ENCODE assay signal across 8 cellular contexts in the genomic region with DNA sequence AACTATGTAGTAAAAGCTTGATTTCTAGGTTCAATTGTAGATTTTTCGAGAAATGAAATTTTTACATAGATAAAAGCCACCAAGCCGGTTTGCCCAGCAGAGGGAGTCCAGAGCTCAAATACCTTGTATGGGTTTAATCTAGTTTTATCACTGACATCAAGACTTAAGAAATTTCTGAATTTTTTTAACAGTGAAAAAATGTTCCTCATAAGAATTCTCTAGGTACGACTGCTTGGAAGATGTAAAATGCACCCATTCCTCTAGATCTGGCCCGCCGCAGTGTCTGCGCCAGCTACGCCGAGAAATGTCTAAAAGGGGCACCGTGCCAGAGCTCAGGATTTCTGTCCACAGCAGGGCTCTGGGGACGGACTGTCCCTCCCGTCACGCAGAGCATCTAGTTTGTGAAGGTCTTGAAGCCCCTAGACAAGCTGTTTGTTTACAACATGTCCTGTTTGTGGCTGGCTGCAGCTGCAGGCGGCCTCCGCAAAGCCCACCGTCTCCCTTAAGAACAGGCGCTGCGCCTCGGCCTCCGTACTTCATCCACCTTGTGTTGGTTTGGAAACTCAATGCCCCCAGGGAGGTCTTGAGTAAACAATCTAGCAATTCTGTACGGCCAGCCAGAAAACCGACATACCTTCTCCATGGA. TPM values are rescaled to one million over a fixed set of nuclear protein-coding genes. Genes with fewer than 3 reads are reported as not detected.
DNase-seq lines count a peak whose midpoint lies in the region; ATAC-seq and TF ChIP-seq lines count a peak whose summit lies in the region.

No MANE protein-coding gene starts in this region.

- no peak overlapping the region for H3K4me2 ChIP-seq in HCT116 (ENCODE audit: low read length)

- H3K4me3 Mint-ChIP-seq in glutamatergic neuron (ENCODE audit: unreplicated experiment), result no peak overlapping the region

- H3K9me3 ChIP-seq in HCT116 (ENCODE audit: control insufficient read depth in 1 of 2, insufficient read depth in 1 of 2, low read depth in 1 of 2, low read length in 2 of 2), result no peaks in the 10 kb centered on the region

- H3K9ac ChIP-seq in HCT116 (ENCODE audit: low read length), result no peak overlapping the region

- H3K4me3 ChIP-seq in AG10803 (ENCODE audit: low read length) (no peak overlapping the region), HCT116 (replicated peaks in 1 of 2; ENCODE audit: low read depth in 1 of 2, low read length in 2 of 2) (no peak overlapping the region)

- no peaks in the 10 kb centered on the region for H3K79me2 ChIP-seq in HCT116 (ENCODE audit: insufficient read depth, low read length)

- POLR2A ChIA-PET in HCT116 (lab: Charles Lee), result interaction anchor here (0.7 to 0.8 kb wide), 2 partner anchors 154 to 219 kb away, joined by 3 read pairs; no protein-coding TSS in a partner anchor

- no peak for ATAC-seq in HCT116
- ATAC-seq in HG02970 (IDR thresholded peaks at IDR 0.05; ENCODE audit: low FRiP score, unreplicated experiment), result no peak

- no peak overlapping the region for H3K27ac Mint-ChIP-seq in glutamatergic neuron (ENCODE audit: unreplicated experiment)

- H3K9me2 ChIP-seq in HCT116 (ENCODE audit: insufficient read depth), result no peaks in the 10 kb centered on the region

- H2AFZ ChIP-seq in HCT116 (ENCODE audit: low read depth, low read length, poor library complexity, severe bottlenecking), result no peak overlapping the region

- TF ChIP-seq CTCF in AG10803 (conservative IDR thresholded peaks at IDR 0.05; ENCODE audit: low read length) (peak; percentile 86), HCT116 (IDR thresholded peaks at IDR 0.05 in 2 of 3, conservative IDR thresholded peaks at IDR 0.05 in 1 of 3; ENCODE audit: borderline replicate concordance in 1 of 3, insufficient read depth in 1 of 3, low read depth in 2 of 3, low read length in 2 of 3) (peak; percentile 70 to 87 (median 76)), glutamatergic neuron (IDR thresholded peaks at IDR 0.05; ENCODE audit: partially characterized antibody, unreplicated experiment) (peak; percentile 74)

- CTCF ChIA-PET in HCT116 (lab: Charles Lee), result interaction anchor here (0.8 to 4.8 kb wide), 11 partner anchors 9 to 454 kb away, joined by 3 to 61 read pairs (median 4); no protein-coding TSS in a partner anchor

- no peak for TF ChIP-seq POLR2A in HCT116 (IDR thresholded peaks at IDR 0.05; ENCODE audit: borderline replicate concordance, extremely low read depth, insufficient read depth, insufficient read length)

- H3K4me1 Mint-ChIP-seq in glutamatergic neuron (ENCODE audit: low read depth, unreplicated experiment), result peaks cover 3% of the 10 kb centered on the region

- TF ChIP-seq RAD21 in HCT116 (IDR thresholded peaks at IDR 0.05; ENCODE audit: low read depth), result peak; percentile 78

- H3K4me1 ChIP-seq in HCT116 (ENCODE audit: control insufficient read depth in 1 of 2, insufficient read depth in 2 of 2, low read length in 2 of 2), result no peaks in the 10 kb centered on the region

- no peak overlapping the region for H3K27ac ChIP-seq in HCT116 (ENCODE audit: low read depth, low read length)

- peaks cover 5% of the 10 kb centered on the region for H3K36me3 Mint-ChIP-seq in glutamatergic neuron (ENCODE audit: unreplicated experiment)

- intact Hi-C loops in HCT116 (cut with micrococcal nuclease), result loop anchor here (1.0 to 5.0 kb wide), 2 partner anchors 155 to 219 kb away; no protein-coding TSS in a partner anchor

- H3K27me3 ChIP-seq in HCT116 (ENCODE audit: insufficient read depth, low read length), result no peaks in the 10 kb centered on the region

- BruUV-seq in HCT116 (replicated peaks; lab: Mats Ljungman, UMichigan), result no TSS peak

- H4K20me1 ChIP-seq in HCT116 (ENCODE audit: insufficient read depth), result no peaks in the 10 kb centered on the region

- DNase-seq in AG10803 (ENCODE audit: low read depth), result peak; percentile 71
- no peak for DNase-seq in HCT116 (ENCODE audit: low read depth, low spot score)
- DNase-seq in activated CD4-positive, alpha-beta T cell treated with anti-CD3 and anti-CD28 coated beads, Interleukin-2, amount 50 U/mL, for 48 hours, result peak; percentile 43 to 56
- no peak for DNase-seq in glutamatergic neuron
- DNase-seq in stimulated activated CD4-positive, alpha-beta T cell treated with anti-CD3 and anti-CD28 coated beads, Interleukin-4, amount 100 ng/mL, for 24 hours, result peak; percentile 43
- no peak for DNase-seq in activated gamma-delta T cell treated with Interleukin-2 at 50 U/mL for 16 hours
- DNase-seq in KG1 (lab: John Stamatoyannopoulos, UW), result no peak

- peaks cover 2% of the 10 kb centered on the region for H3K27me3 Mint-ChIP-seq in glutamatergic neuron (ENCODE audit: unreplicated experiment)

- RAD21 ChIA-PET in HCT116 (lab: Charles Lee; ENCODE audit: low non-redundant PET in 1 of 2, low total read pairs in 2 of 2, uncharacterized antibody in 2 of 2, unreplicated experiment in 2 of 2), result interaction anchor here (0.8 to 1.8 kb wide), 3 partner anchors 154 to 219 kb away, joined by 4 to 10 read pairs (median 6); no protein-coding TSS in a partner anchor

- peaks cover 23 to 30% of the 10 kb centered on the region in 2 experiments; a peak in 3 of 4 replicates for H3K36me3 ChIP-seq in HCT116 (ENCODE audit: control insufficient read depth in 1 of 2, insufficient read depth in 2 of 2, low read length in 2 of 2)

- peaks cover 4% of the 10 kb centered on the region for H3K9me3 Mint-ChIP-seq in glutamatergic neuron (ENCODE audit: unreplicated experiment)

TF ChIP-seq in HCT116, 20 proteins besides CTCF, POLR2A, EP300 and RAD21:
- TF ChIP-seq SP1 (IDR thresholded peaks at IDR 0.05; ENCODE audit: low read depth), result no peak
- no peak for TF ChIP-seq CBX3 (IDR thresholded peaks at IDR 0.05; ENCODE audit: low read depth)
- no peak for TF ChIP-seq POLR2AphosphoS5 (IDR thresholded peaks at IDR 0.05; ENCODE audit: low read depth, low read length)
- TF ChIP-seq CEBPB (IDR thresholded peaks at IDR 0.05; ENCODE audit: low read depth), result no peak
- TF ChIP-seq ZNF274 (IDR thresholded peaks at IDR 0.05; ENCODE audit: low read depth, low read length), result no peak
- no peak for TF ChIP-seq SRF (IDR thresholded peaks at IDR 0.05; ENCODE audit: low read depth)
- TF ChIP-seq ZBTB33 (IDR thresholded peaks at IDR 0.05; ENCODE audit: extremely low read depth, insufficient replicate concordance, low read length), result no peak
- no peak for TF ChIP-seq REST (IDR thresholded peaks at IDR 0.05; ENCODE audit: low read depth)
- TF ChIP-seq FOSL1 (IDR thresholded peaks at IDR 0.05; ENCODE audit: low read depth), result no peak
- TF ChIP-seq MAX (IDR thresholded peaks at IDR 0.05), result no peak

RNA-seq across cellular contexts. Expression of gene MAP1LC3B, which starts 24.8 kb away (rescaled TPM):
- total RNA-seq in HCT116 (2021; ENCODE audit: unreplicated experiment) (93.8 TPM), glutamatergic neuron (ENCODE audit: unreplicated experiment) (297 TPM)
- polyA plus RNA-seq in HCT116 (2012), result 104 and 108 TPM in 2 replicates

RNA-seq across cellular contexts. Expression of gene FBXO31, which starts 33.4 kb away (rescaled TPM):
- total RNA-seq in HCT116 (2021; ENCODE audit: unreplicated experiment) (52.1 TPM), glutamatergic neuron (ENCODE audit: unreplicated experiment) (66.7 TPM)
- 27.9 and 33.9 TPM in 2 replicates for polyA plus RNA-seq in HCT116 (2012)

Comparison
In these comparisons a context has a peak if more than half of its experiments do, and no peak if none do; other contexts are left out.
1. DNase-seq: peak in AG10803 (single experiment), activated CD4-positive, alpha-beta T cell treated with anti-CD3 and anti-CD28 coated beads, Interleukin-2, amount 50 U/mL, for 48 hours (2 of 2) and stimulated activated CD4-positive, alpha-beta T cell treated with anti-CD3 and anti-CD28 coated beads, Interleukin-4, amount 100 ng/mL, for 24 hours (single experiment); none in HCT116 (single experiment), glutamatergic neuron (single experiment), activated gamma-delta T cell treated with Interleukin-2 at 50 U/mL for 16 hours (single experiment) and KG1 (single experiment).
2. Peak in every context shown above with its lines, with median percentiles within 50 percentile points of each other: CTCF ChIP-seq.